ENCODE assay signal across 25 cellular contexts in the genomic region with DNA sequence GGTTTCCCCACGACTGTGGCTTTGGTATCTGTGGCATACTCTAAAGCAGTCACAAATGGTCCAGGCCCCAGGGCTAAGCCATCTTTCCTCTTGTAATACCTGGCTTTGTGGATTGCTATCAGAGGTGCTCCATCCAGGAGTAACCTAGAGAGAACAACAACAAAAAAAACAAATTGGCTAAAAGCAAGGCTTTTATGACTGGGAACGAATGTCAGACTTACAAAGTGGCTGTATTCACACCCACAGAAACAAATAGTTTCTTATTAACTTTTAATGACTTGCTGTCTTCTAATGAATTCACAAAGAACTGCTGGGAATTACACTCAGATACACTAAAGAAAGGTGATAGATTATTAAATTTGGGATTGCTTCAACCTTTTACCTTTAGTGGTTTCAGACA.
"Had no signal": no experiment of that assay in that cellular context is flagged by ENCODE, and none has a peak within 500 bp of the region (broad histone marks: within the 10 kb centered on the region; RNA-seq: fewer than 3 reads in every experiment).

No MANE protein-coding gene starts in this region.

- H3K4me3 ChIP-seq: MG63 had no signal

- H3K9me3 ChIP-seq: MG63, SK-N-SH had no signal

- DNase-seq: Karpas-422, KG1, MG63, NCI-H1092, NCI-H1105 treated with DMSO at 0.1 percent for 48 hours, NCI-H1417 treated with DMSO at 0.1 percent for 48 hours, NCI-H146, NCI-H1694 treated with DMSO at 0.1 percent for 48 hours, NCI-H1930, NCI-H2081, NCI-H2107, NCI-H2171, NCI-H226, NCI-H446, NCI-H510A, NCI-H524 treated with DMSO at 0.1 percent for 48 hours, NCI-H69, NCI-H774, Right ventricle myocardium superior, RPMI8226, SIG-M5, SK-N-SH had no signal

- FAIRE-seq: HTR-8/SVneo, RCC 7860 had no signal

- H3K9ac ChIP-seq: SK-N-SH had no signal

- H3K27me3 ChIP-seq: MG63 had no signal

- H3K27ac ChIP-seq: HL-60 had no signal
